1 cellular context compared by ENCODE assay signal in the genomic region with DNA sequence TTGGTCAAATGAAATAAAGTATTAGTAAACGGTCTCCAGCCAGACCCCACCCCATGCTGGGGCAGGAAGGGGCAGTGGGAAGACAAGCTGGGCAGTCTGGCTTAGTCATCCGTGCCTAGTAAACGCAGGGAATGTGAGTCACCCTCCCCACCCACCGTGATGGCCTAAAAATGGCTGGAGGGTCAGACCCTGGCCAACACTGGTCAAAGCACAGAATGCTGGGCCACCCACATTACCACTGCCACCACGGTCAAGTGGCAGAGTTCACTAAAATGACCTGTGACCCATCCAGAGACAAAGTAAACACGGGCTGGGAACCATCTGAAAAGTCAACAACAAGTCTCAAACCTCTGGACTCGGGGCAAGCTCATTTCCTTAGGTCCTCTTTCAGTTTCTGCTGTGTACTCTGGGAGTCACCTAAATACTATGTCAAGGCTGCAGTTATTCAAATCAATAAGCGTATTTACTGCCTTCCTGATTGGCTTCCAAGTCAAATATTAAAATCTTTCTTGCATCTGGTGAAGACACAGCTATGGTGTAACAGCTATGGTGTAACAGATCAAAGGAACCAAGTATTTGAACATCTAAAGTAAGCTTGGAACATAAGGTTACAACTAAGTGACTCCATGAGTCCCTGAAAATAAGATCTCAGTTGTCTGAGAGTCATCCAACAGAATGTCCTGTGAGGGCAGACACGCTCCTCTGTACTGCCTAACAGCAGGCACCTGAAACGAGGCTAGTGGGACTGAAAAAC.
TF ChIP-seq lines count a peak whose summit lies in the region.

No MANE protein-coding gene starts in this region.

TF ChIP-seq in GM12878, 131 proteins besides CTCF, POLR2A, EP300 and RAD21 (continued from another document):
- TF ChIP-seq, protein P1, sequence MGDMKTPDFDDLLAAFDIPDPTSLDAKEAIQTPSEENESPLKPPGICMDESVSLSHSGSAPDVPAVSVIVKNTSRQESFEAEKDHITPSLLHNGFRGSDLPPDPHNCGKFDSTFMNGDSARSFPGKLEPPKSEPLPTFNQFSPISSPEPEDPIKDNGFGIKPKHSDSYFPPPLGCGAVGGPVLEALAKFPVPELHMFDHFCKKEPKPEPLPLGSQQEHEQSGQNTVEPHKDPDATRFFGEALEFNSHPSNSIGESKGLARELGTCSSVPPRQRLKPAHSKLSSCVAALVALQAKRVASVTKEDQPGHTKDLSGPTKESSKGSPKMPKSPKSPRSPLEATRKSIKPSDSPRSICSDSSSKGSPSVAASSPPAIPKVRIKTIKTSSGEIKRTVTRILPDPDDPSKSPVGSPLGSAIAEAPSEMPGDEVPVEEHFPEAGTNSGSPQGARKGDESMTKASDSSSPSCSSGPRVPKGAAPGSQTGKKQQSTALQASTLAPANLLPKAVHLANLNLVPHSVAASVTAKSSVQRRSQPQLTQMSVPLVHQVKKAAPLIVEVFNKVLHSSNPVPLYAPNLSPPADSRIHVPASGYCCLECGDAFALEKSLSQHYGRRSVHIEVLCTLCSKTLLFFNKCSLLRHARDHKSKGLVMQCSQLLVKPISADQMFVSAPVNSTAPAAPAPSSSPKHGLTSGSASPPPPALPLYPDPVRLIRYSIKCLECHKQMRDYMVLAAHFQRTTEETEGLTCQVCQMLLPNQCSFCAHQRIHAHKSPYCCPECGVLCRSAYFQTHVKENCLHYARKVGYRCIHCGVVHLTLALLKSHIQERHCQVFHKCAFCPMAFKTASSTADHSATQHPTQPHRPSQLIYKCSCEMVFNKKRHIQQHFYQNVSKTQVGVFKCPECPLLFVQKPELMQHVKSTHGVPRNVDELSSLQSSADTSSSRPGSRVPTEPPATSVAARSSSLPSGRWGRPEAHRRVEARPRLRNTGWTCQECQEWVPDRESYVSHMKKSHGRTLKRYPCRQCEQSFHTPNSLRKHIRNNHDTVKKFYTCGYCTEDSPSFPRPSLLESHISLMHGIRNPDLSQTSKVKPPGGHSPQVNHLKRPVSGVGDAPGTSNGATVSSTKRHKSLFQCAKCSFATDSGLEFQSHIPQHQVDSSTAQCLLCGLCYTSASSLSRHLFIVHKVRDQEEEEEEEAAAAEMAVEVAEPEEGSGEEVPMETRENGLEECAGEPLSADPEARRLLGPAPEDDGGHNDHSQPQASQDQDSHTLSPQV (IDR thresholded peaks at IDR 0.05): no peak
- TF ChIP-seq CBX5 (IDR thresholded peaks at IDR 0.05; ENCODE audit: low read depth) (no peak), HDAC6 (IDR thresholded peaks at IDR 0.05; ENCODE audit: unreplicated experiment) (no peak)
- TF ChIP-seq, protein P2, sequence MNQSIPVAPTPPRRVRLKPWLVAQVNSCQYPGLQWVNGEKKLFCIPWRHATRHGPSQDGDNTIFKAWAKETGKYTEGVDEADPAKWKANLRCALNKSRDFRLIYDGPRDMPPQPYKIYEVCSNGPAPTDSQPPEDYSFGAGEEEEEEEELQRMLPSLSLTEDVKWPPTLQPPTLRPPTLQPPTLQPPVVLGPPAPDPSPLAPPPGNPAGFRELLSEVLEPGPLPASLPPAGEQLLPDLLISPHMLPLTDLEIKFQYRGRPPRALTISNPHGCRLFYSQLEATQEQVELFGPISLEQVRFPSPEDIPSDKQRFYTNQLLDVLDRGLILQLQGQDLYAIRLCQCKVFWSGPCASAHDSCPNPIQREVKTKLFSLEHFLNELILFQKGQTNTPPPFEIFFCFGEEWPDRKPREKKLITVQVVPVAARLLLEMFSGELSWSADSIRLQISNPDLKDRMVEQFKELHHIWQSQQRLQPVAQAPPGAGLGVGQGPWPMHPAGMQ (IDR thresholded peaks at IDR 0.05; ENCODE audit: borderline replicate concordance): no peak
- TF ChIP-seq, protein P3, sequence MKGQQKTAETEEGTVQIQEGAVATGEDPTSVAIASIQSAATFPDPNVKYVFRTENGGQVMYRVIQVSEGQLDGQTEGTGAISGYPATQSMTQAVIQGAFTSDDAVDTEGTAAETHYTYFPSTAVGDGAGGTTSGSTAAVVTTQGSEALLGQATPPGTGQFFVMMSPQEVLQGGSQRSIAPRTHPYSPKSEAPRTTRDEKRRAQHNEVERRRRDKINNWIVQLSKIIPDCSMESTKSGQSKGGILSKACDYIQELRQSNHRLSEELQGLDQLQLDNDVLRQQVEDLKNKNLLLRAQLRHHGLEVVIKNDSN (IDR thresholded peaks at IDR 0.05; ENCODE audit: borderline replicate concordance, extremely low read length, insufficient read depth, low read depth, low read length): no peak
